Comparison of ENCODE assay signal across 11 cellular contexts in genomic region chr15:41892621-41893421, GRCh38. TPM values are rescaled to one million over a fixed set of nuclear protein-coding genes. Genes with fewer than 3 reads are reported as not detected.
A peak's percentile ranks its signal among the peaks of the same experiment; 100 is the strongest.
DNase-seq lines count a peak whose midpoint lies in the region; ATAC-seq and TF ChIP-seq lines count a peak whose summit lies in the region.
"Had no signal": no experiment of that assay in that cellular context is flagged by ENCODE, and none has a peak within 500 bp of the region (broad histone marks: within the 10 kb centered on the region; RNA-seq: fewer than 3 reads in every experiment).

No MANE protein-coding gene starts in this region.

- peak overlapping the region; percentile 89 to 97 (median 94) for H3K4me2 ChIP-seq in BLaER1 treated with 17β-estradiol and CSF1 and Interleukin-3, amounts not matched to agents 10 nM and 100 nM

- peak overlapping the region in 8 of 11 experiments; percentile 44 to 79 (median 62); a peak in 15 of 22 replicates for H3K27ac ChIP-seq in BLaER1 treated with 17β-estradiol and CSF1 and Interleukin-3, amounts not matched to agents 10 nM and 100 nM
- no peak overlapping the region for H3K27ac ChIP-seq in lower lobe of right lung
- H3K27ac ChIP-seq in foreskin keratinocyte: no peak overlapping the region

- H3K9ac ChIP-seq in BLaER1 treated with 17β-estradiol and CSF1 and Interleukin-3, amounts not matched to agents 10 nM and 100 nM: peak overlapping the region; percentile 14 to 65 (median 46); a peak in 18 of 22 replicates

- DNase-seq in NCI-H1092 treated with DMSO at 0.1 percent for 48 hours (lab: John Stamatoyannopoulos, UW): peak; percentile 67
- no peak for DNase-seq in activated naive CD4-positive, alpha-beta T cell treated with anti-CD3 and anti-CD28 coated beads, Interleukin-2, amount 50 U/mL, for 72 hours (ENCODE audit: low spot score in 2 of 2)
- DNase-seq in lower lobe of right lung: peak; percentile 85
- DNase-seq in foreskin keratinocyte: no peak
- DNase-seq in HuH-7.5 (ENCODE audit: low spot score): no peak
- DNase-seq: EL, occipital lobe had no signal

- TF ChIP-seq CTCF in lower lobe of right lung (IDR thresholded peaks at IDR 0.05) (no peak), foreskin keratinocyte (conservative IDR thresholded peaks at IDR 0.05) (no peak)

- no peaks in the 10 kb centered on the region for H3K9me3 ChIP-seq in BLaER1 treated with 17β-estradiol and CSF1 and Interleukin-3, amounts not matched to agents 10 nM and 100 nM (replicated peaks in 1 of 11)
- no peaks in the 10 kb centered on the region for H3K9me3 ChIP-seq in lower lobe of right lung

- H3K4me3 ChIP-seq in BLaER1 treated with 17β-estradiol and CSF1 and Interleukin-3, amounts not matched to agents 10 nM and 100 nM: peak overlapping the region in 1 of 10 experiments; percentile 2; a peak in 1 of 20 replicates
- H3K4me3 ChIP-seq in lower lobe of right lung: no peak overlapping the region

- peak overlapping the region; percentile 60 to 90 for H3K27ac Mint-ChIP-seq in activated naive CD4-positive, alpha-beta T cell treated with anti-CD3 and anti-CD28 coated beads, Interleukin-2, amount 50 U/mL, for 72 hours

- H3K36me3 ChIP-seq in BLaER1 treated with 17β-estradiol and CSF1 and Interleukin-3, amounts not matched to agents 10 nM and 100 nM: peaks cover 0 to 7% (median 0%) of the 10 kb centered on the region in 11 experiments; a peak in 3 of 22 replicates
- H3K36me3 ChIP-seq in lower lobe of right lung: peaks cover 8% of the 10 kb centered on the region

- H3K36me3 Mint-ChIP-seq in activated naive CD4-positive, alpha-beta T cell treated with anti-CD3 and anti-CD28 coated beads, Interleukin-2, amount 50 U/mL, for 72 hours: no peaks in the 10 kb centered on the region

- H3K4me1 ChIP-seq in BLaER1 treated with 17β-estradiol and CSF1 and Interleukin-3, amounts not matched to agents 10 nM and 100 nM: peaks cover 50 to 95% (median 86%) of the 10 kb centered on the region in 10 experiments
- peaks cover 26% of the 10 kb centered on the region for H3K4me1 ChIP-seq in lower lobe of right lung
- peaks cover 8% of the 10 kb centered on the region for H3K4me1 ChIP-seq in foreskin keratinocyte

- no peaks in the 10 kb centered on the region; a peak in 1 of 22 replicates for H4K20me1 ChIP-seq in BLaER1 treated with 17β-estradiol and CSF1 and Interleukin-3, amounts not matched to agents 10 nM and 100 nM

- ATAC-seq in activated naive CD4-positive, alpha-beta T cell treated with anti-CD3 and anti-CD28 coated beads, Interleukin-2, amount 50 U/mL, for 72 hours: peak; percentile 19 to 22
- ATAC-seq in lower lobe of right lung: peak; percentile 59 to 65
- no peak for ATAC-seq in HG02571 (IDR thresholded peaks at IDR 0.05; ENCODE audit: unreplicated experiment)
- ATAC-seq in foreskin keratinocyte: no peak
- no peak for ATAC-seq in GM18858 (IDR thresholded peaks at IDR 0.05; ENCODE audit: unreplicated experiment)

- H3K27me3 ChIP-seq in BLaER1 treated with 17β-estradiol and CSF1 and Interleukin-3, amounts not matched to agents 10 nM and 100 nM: no peaks in the 10 kb centered on the region
- H3K27me3 ChIP-seq in lower lobe of right lung (ENCODE audit: low read depth) (no peaks in the 10 kb centered on the region), foreskin keratinocyte (no peaks in the 10 kb centered on the region)

- H3K9me3 Mint-ChIP-seq in activated naive CD4-positive, alpha-beta T cell treated with anti-CD3 and anti-CD28 coated beads, Interleukin-2, amount 50 U/mL, for 72 hours: no peaks in the 10 kb centered on the region
- H3K9me3 Mint-ChIP-seq: stimulated activated naive CD8-positive, alpha-beta T cell treated with anti-CD3 and anti-CD28 coated beads, Interleukin-15, Interleukin-2, amounts not matched to agents 100 ng/mL and 50 ng/mL, for 24 hours had no signal

- intact Hi-C loops in lower lobe of right lung (cut with DNase I): no loop called here

RNA-seq across cellular contexts. Expression of gene SPTBN5, which starts 1.0 kb away (rescaled TPM):
- 1 to 10 TPM in 1 of 2 donors, under 1 TPM in 1; 0.55 to 1.4 TPM for total RNA-seq in activated naive CD4-positive, alpha-beta T cell treated with anti-CD3 and anti-CD28 coated beads, Interleukin-2, amount 50 U/mL, for 72 hours
- 2.1 TPM for total RNA-seq in lower lobe of right lung
- 0.63 and 1.4 TPM in 2 replicates for total RNA-seq in foreskin keratinocyte
- 0.35 and 1.1 TPM in 2 replicates for polyA plus RNA-seq in foreskin keratinocyte

RNA-seq across cellular contexts. Expression of gene PLA2G4B, which starts 54.2 kb away (rescaled TPM):
- total RNA-seq in activated naive CD4-positive, alpha-beta T cell treated with anti-CD3 and anti-CD28 coated beads, Interleukin-2, amount 50 U/mL, for 72 hours: 1 to 10 TPM; 8.3 to 9.4 TPM
- total RNA-seq in lower lobe of right lung (13.8 TPM), foreskin keratinocyte (3.5 and 4.5 TPM in 2 replicates)
- polyA plus RNA-seq in foreskin keratinocyte: 4.3 and 5.5 TPM in 2 replicates

Comparison
In these comparisons a context has a peak if more than half of its experiments do, and no peak if none do; other contexts are left out.
1. H3K27ac ChIP-seq: peak in BLaER1 treated with 17β-estradiol and CSF1 and Interleukin-3, amounts not matched to agents 10 nM and 100 nM (8 of 11); none in lower lobe of right lung (single experiment) and foreskin keratinocyte (single experiment).
2. DNase-seq: peak in NCI-H1092 treated with DMSO at 0.1 percent for 48 hours (single experiment) and lower lobe of right lung (single experiment); none in activated naive CD4-positive, alpha-beta T cell treated with anti-CD3 and anti-CD28 coated beads, Interleukin-2, amount 50 U/mL, for 72 hours (0 of 2), foreskin keratinocyte (0 of 2) and HuH-7.5 (single experiment).
3. ATAC-seq: peak in activated naive CD4-positive, alpha-beta T cell treated with anti-CD3 and anti-CD28 coated beads, Interleukin-2, amount 50 U/mL, for 72 hours (2 of 2) and lower lobe of right lung (2 of 2); none in HG02571 (single experiment), foreskin keratinocyte (single experiment) and GM18858 (single experiment).